In the genomic region with DNA sequence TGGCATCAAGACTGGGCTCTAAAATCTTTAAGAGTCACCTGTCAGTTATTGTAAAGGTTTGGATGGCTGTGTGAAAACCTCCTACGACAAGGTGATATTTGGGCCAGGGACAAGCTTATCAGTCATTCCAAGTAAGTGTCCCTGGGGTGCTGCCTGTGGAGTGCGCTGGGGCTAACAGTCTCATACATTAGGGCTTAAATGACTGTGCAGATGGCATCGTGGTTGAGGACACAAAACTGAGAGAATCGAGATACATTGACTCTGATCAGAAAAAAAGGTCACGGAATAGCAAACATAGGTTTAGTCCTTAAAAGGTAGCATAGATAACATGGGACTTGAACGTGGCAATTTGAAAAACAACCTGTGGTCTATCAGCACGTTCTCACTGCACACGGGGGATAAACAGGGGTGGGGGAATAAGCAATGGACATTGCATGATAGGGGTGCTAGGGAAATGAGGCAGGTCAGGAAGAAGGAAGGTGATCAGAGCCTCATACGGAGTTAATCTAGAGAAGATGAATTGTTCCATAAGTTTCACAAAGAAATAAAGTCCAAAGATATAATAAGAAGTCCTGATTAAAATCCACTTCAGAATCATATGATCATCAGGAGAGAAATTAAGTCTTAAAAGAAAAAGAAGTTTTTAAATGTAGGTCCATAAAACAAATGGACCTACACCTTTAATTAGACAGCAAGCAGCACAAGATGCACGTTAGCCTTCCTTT, we compare ENCODE assay signal across 12 cellular contexts.
A peak's percentile ranks its signal among the peaks of the same experiment; 100 is the strongest.
DNase-seq lines count a peak whose midpoint lies in the region; ATAC-seq, FAIRE-seq and TF ChIP-seq lines count a peak whose summit lies in the region.
"Had no signal": no experiment of that assay in that cellular context is flagged by ENCODE, and none has a peak within 500 bp of the region (broad histone marks: within the 10 kb centered on the region; RNA-seq: fewer than 3 reads in every experiment).

No MANE protein-coding gene starts in this region.

- peaks cover 45% of the 10 kb centered on the region for H3K4me1 Mint-ChIP-seq in CD4-positive, alpha-beta T cell (ENCODE audit: low read depth)
- peaks cover 2% of the 10 kb centered on the region for H3K4me1 Mint-ChIP-seq in activated naive CD8-positive, alpha-beta T cell treated with anti-CD3 and anti-CD28 coated beads, Interleukin-2, amount 10 ng/mL, durations not matched to agents 7 days and 5 days

- H3K27me3 ChIP-seq in CD4-positive, alpha-beta T cell (ENCODE audit: control insufficient read depth, insufficient read depth, low read length), result no peaks in the 10 kb centered on the region

- H3K27me3 Mint-ChIP-seq in CD4-positive, alpha-beta T cell, result no peaks in the 10 kb centered on the region
- no peaks in the 10 kb centered on the region for H3K27me3 Mint-ChIP-seq in activated naive CD8-positive, alpha-beta T cell treated with anti-CD3 and anti-CD28 coated beads, Interleukin-2, amount 10 ng/mL, durations not matched to agents 7 days and 5 days

- no peaks in the 10 kb centered on the region for H3K9me3 ChIP-seq in CD4-positive, alpha-beta T cell (ENCODE audit: control insufficient read depth, low read length)

- CTCF ChIA-PET in CD4-positive, alpha-beta T cell (lab: Charles Lee), result interaction anchor here (1.2 kb wide), 2 partner anchors 44 to 68 kb away, joined by 3 read pairs; no protein-coding TSS in a partner anchor

- POLR2A ChIA-PET in CD4-positive, alpha-beta T cell (lab: Charles Lee), result interaction anchor here (0.8 to 25.0 kb wide), 7 partner anchors 13 to 82 kb away, joined by 3 to 412 read pairs (median 5); no protein-coding TSS in a partner anchor
- POLR2A ChIA-PET in activated naive CD8-positive, alpha-beta T cell treated with anti-CD3 and anti-CD28 coated beads, Interleukin-2, amount 10 ng/mL, durations not matched to agents 7 days and 5 days (lab: Charles Lee), result interaction anchor here (1.4 to 1.8 kb wide), 4 partner anchors 13 to 64 kb away, joined by 3 to 4 read pairs (median 4); no protein-coding TSS in a partner anchor

- no peak for ATAC-seq in CD4-positive, alpha-beta T cell (ENCODE audit: poor library complexity)
- ATAC-seq in HG03196 (IDR thresholded peaks at IDR 0.05; ENCODE audit: unreplicated experiment), result peak; percentile 22
- ATAC-seq in activated naive CD8-positive, alpha-beta T cell treated with anti-CD3 and anti-CD28 coated beads, Interleukin-2, amount 10 ng/mL, durations not matched to agents 7 days and 5 days (ENCODE audit: low read depth), result no peak
- ATAC-seq: esophagus mucosa had no signal

- peak; percentile 90 for FAIRE-seq in GM18507 (lab: Jason Lieb, UNC)

- H3K27ac Mint-ChIP-seq in CD4-positive, alpha-beta T cell, result peak overlapping the region; percentile 93
- peak overlapping the region; percentile 80 for H3K27ac Mint-ChIP-seq in activated naive CD8-positive, alpha-beta T cell treated with anti-CD3 and anti-CD28 coated beads, Interleukin-2, amount 10 ng/mL, durations not matched to agents 7 days and 5 days

- H3K27ac ChIP-seq in CD4-positive, alpha-beta T cell (ENCODE audit: low read depth, low read length), result peak overlapping the region; percentile 65

- intact Hi-C loops in CD4-positive, alpha-beta T cell (cut with DNase I, micrococcal nuclease), result no loop called here

- H3K9me3 Mint-ChIP-seq in CD4-positive, alpha-beta T cell, result no peaks in the 10 kb centered on the region
- no peaks in the 10 kb centered on the region for H3K9me3 Mint-ChIP-seq in activated naive CD8-positive, alpha-beta T cell treated with anti-CD3 and anti-CD28 coated beads, Interleukin-2, amount 10 ng/mL, durations not matched to agents 7 days and 5 days

- H3K36me3 Mint-ChIP-seq in CD4-positive, alpha-beta T cell (ENCODE audit: low read depth), result peaks cover 82% of the 10 kb centered on the region
- peaks cover 27% of the 10 kb centered on the region for H3K36me3 Mint-ChIP-seq in activated naive CD8-positive, alpha-beta T cell treated with anti-CD3 and anti-CD28 coated beads, Interleukin-2, amount 10 ng/mL, durations not matched to agents 7 days and 5 days

- TF ChIP-seq CTCF in CD4-positive, alpha-beta T cell (IDR thresholded peaks at IDR 0.05), result no peak

- peak overlapping the region; percentile 95 for H3K4me3 Mint-ChIP-seq in CD4-positive, alpha-beta T cell
- peak overlapping the region; percentile 90 for H3K4me3 Mint-ChIP-seq in activated naive CD8-positive, alpha-beta T cell treated with anti-CD3 and anti-CD28 coated beads, Interleukin-2, amount 10 ng/mL, durations not matched to agents 7 days and 5 days

- no peak for DNase-seq in CD4-positive, alpha-beta T cell
- no peak for DNase-seq in GM18507 (ENCODE audit: extremely low spot score, insufficient read length, low read depth)
- DNase-seq in activated naive CD8-positive, alpha-beta T cell treated with anti-CD3 and anti-CD28 coated beads, Interleukin-2, amount 10 ng/mL, durations not matched to agents 7 days and 5 days, result no peak
- no peak for DNase-seq in inferior parietal cortex (ENCODE audit: extremely low spot score)
- DNase-seq in stimulated activated CD4-positive, alpha-beta T cell treated with anti-CD3 and anti-CD28 coated beads, Interleukin-4, amount 100 ng/mL, for 4 hours, result no peak
- no peak for DNase-seq in germinal center (ENCODE audit: low spot score)
- no peak for DNase-seq in NCI-H2196 treated with DMSO at 0.1 percent for 48 hours (lab: John Stamatoyannopoulos, UW; ENCODE audit: unreplicated experiment)
- DNase-seq: caudate nucleus; midbrain; stimulated activated CD4-positive, alpha-beta T cell treated with anti-CD3 and anti-CD28 coated beads, Interleukin-4, amount 100 ng/mL, for 24 hours had no signal
